ENCODE assay signal across 1 cellular context in genomic region chr21:35509004-35509704, GRCh38.
TF ChIP-seq lines count a peak whose summit lies in the region.

No MANE protein-coding gene starts in this region.

TF ChIP-seq in K562, 482 proteins besides CTCF, POLR2A, EP300 and RAD21 (continued from another document):
- TF ChIP-seq, protein P1, sequence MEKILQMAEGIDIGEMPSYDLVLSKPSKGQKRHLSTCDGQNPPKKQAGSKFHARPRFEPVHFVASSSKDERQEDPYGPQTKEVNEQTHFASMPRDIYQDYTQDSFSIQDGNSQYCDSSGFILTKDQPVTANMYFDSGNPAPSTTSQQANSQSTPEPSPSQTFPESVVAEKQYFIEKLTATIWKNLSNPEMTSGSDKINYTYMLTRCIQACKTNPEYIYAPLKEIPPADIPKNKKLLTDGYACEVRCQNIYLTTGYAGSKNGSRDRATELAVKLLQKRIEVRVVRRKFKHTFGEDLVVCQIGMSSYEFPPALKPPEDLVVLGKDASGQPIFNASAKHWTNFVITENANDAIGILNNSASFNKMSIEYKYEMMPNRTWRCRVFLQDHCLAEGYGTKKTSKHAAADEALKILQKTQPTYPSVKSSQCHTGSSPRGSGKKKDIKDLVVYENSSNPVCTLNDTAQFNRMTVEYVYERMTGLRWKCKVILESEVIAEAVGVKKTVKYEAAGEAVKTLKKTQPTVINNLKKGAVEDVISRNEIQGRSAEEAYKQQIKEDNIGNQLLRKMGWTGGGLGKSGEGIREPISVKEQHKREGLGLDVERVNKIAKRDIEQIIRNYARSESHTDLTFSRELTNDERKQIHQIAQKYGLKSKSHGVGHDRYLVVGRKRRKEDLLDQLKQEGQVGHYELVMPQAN (IDR thresholded peaks at IDR 0.05; ENCODE audit: borderline replicate concordance): no peak
- TF ChIP-seq NR2C2 (CRISPR knock-in tag; IDR thresholded peaks at IDR 0.05) (no peak), NR2C2 (tag; IDR thresholded peaks at IDR 0.05) (no peak), WHSC1 (IDR thresholded peaks at IDR 0.05; ENCODE audit: low read length) (no peak), ELF4 (CRISPR knock-in tag; IDR thresholded peaks at IDR 0.05) (no peak), ADNP (tag; IDR thresholded peaks at IDR 0.05) (no peak), RBM25 (IDR thresholded peaks at IDR 0.05; ENCODE audit: low read depth, low read length, severe bottlenecking) (no peak), ZNF316 (IDR thresholded peaks at IDR 0.05) (no peak), ZBTB8A (IDR thresholded peaks at IDR 0.05; ENCODE audit: partially characterized antibody) (no peak), PRDM10 (IDR thresholded peaks at IDR 0.05; ENCODE audit: partially characterized antibody) (peak; percentile 31), HMBOX1 (IDR thresholded peaks at IDR 0.05) (peak; percentile 79), FOXJ2 (tag; IDR thresholded peaks at IDR 0.05) (no peak), RHOXF2B (CRISPR knock-in tag; conservative IDR thresholded peaks at IDR 0.05) (0 out of 2 replicates have a peak, but pooled peaks have one; percentile 14), SFPQ (IDR thresholded peaks at IDR 0.05; ENCODE audit: low read depth, low read length) (no peak), ZNF512 (tag; IDR thresholded peaks at IDR 0.05) (no peak), PHB2 (IDR thresholded peaks at IDR 0.05; ENCODE audit: low read depth) (no peak), ATF1 (CRISPR knock-in tag; IDR thresholded peaks at IDR 0.05) (no peak), ATF1 (tag; IDR thresholded peaks at IDR 0.05) (0 out of 2 replicates have a peak, but pooled peaks have one; percentile 2)
TF ChIP-seq in K562: peak in this region for 5.
